Comparison of ENCODE assay signal across 30 cellular contexts in genomic region chr2:172901913-172902312, GRCh38.
"Had no signal": no experiment of that assay in that cellular context is flagged by ENCODE, and none has a peak within 500 bp of the region (broad histone marks: within the 10 kb centered on the region; RNA-seq: fewer than 3 reads in every experiment).

No MANE protein-coding gene starts in this region.

- H3K36me3 Mint-ChIP-seq: activated CD4-positive, alpha-beta memory T cell treated with anti-CD3 and anti-CD28 coated beads for 36 hours; activated CD8-positive, alpha-beta memory T cell treated with anti-CD3 and anti-CD28 coated beads, Interleukin-2, amount 10 ng/mL, durations not matched to agents 7 days and 5 days; activated naive CD4-positive, alpha-beta T cell treated with anti-CD3 and anti-CD28 coated beads, Interleukin-2, amount 50 U/mL, for 24 hours; activated naive CD8-positive, alpha-beta T cell treated with anti-CD3 and anti-CD28 coated beads for 36 hours had no signal

- H3K27ac ChIP-seq: adrenal gland, body of pancreas, colonic mucosa had no signal

- DNase-seq: activated CD4-positive, alpha-beta memory T cell treated with anti-CD3 and anti-CD28 coated beads for 36 hours; activated CD4-positive, alpha-beta T cell treated with anti-CD3 and anti-CD28 coated beads for 36 hours; activated CD4-positive, alpha-beta T cell treated with anti-CD3 and anti-CD28 coated beads, Interleukin-2, amount 10 ng/mL, durations not matched to agents 24 days and 14 days; activated CD4-positive, CD25-positive, alpha-beta regulatory T cell; activated CD4-positive, CD25-positive, alpha-beta regulatory T cell treated with anti-CD3 and anti-CD28 coated beads, Interleukin-2, amount 50 U/mL, for 72 hours; activated CD8-positive, alpha-beta memory T cell treated with anti-CD3 and anti-CD28 coated beads, Interleukin-2, amount 10 ng/mL, durations not matched to agents 7 days and 5 days; activated CD8-positive, alpha-beta memory T cell treated with anti-CD3 and anti-CD28 coated beads, Interleukin-2, amount 50 U/mL, for 4 hours; activated CD8-positive, alpha-beta T cell treated with anti-CD3 and anti-CD28 coated beads, Interleukin-2, amount 10 ng/mL, durations not matched to agents 7 days and 5 days; activated effector memory CD4-positive, alpha-beta T cell treated with anti-CD3 and anti-CD28 coated beads, Interleukin-2, amount 50 U/mL, for 16 hours; activated naive CD4-positive, alpha-beta T cell treated with anti-CD3 and anti-CD28 coated beads for 36 hours; activated naive CD8-positive, alpha-beta T cell treated with anti-CD3 and anti-CD28 coated beads for 36 hours; activated naive CD8-positive, alpha-beta T cell treated with anti-CD3 and anti-CD28 coated beads, Interleukin-2, amount 50 U/mL, for 24 hours; activated T-cell treated with anti-CD3 and anti-CD28 coated beads, Interleukin-2, amount 50 U/mL, for 1 hour; activated T-cell treated with anti-CD3 and anti-CD28 coated beads, Interleukin-2, amount 50 U/mL, for 48 hours; amygdala; aorta; body of pancreas; caudate nucleus; colonic mucosa; effector CD8-positive, alpha-beta T cell; foreskin fibroblast; head of caudate nucleus; T1000 had no signal

- H3K9me3 Mint-ChIP-seq: activated CD4-positive, alpha-beta memory T cell treated with anti-CD3 and anti-CD28 coated beads for 36 hours; activated CD4-positive, alpha-beta T cell treated with anti-CD3 and anti-CD28 coated beads, Interleukin-2, amount 10 ng/mL, durations not matched to agents 24 days and 14 days; activated naive CD4-positive, alpha-beta T cell treated with anti-CD3 and anti-CD28 coated beads for 36 hours; activated naive CD4-positive, alpha-beta T cell treated with anti-CD3 and anti-CD28 coated beads, Interleukin-2, amount 50 U/mL, for 24 hours; activated naive CD8-positive, alpha-beta T cell treated with anti-CD3 and anti-CD28 coated beads for 36 hours; activated naive CD8-positive, alpha-beta T cell treated with anti-CD3 and anti-CD28 coated beads, Interleukin-2, amount 50 U/mL, for 24 hours; activated T-helper 1 cell treated with anti-CD3 and anti-CD28 coated beads, Interleukin-12 subunit alpha, Interleukin-12 subunit beta, Interleukin-2, Interleukin-4 antibody, amounts not matched to agents 30 ng/mL and 10 ng/mL and 1 ng/mL, durations not matched to agents 14 hours and 24 hours and 36 hours; activated T-helper 2 cell treated with anti-CD3 and anti-CD28 coated beads, Interferon-gamma antibody, Interleukin-2, Interleukin-4, amounts not matched to agents 10 μg/mL and 5 μg/mL and 100 μg/mL, durations not matched to agents 14 hours and 24 hours and 36 hours; T-helper 1 cell treated with Interleukin-12 subunit alpha and Interleukin-12 subunit beta and Interleukin-4 antibody, amounts not matched to agents 30 μg/mL and 1 μg/mL, for 36 hours; T-helper 2 cell treated with Interferon-gamma antibody and Interleukin-4, amounts not matched to agents 5 μg/mL and 100 μg/mL, for 36 hours had no signal

- ATAC-seq: activated CD4-positive, alpha-beta T cell treated with anti-CD3 and anti-CD28 coated beads for 36 hours; activated CD8-positive, alpha-beta memory T cell treated with anti-CD3 and anti-CD28 coated beads, Interleukin-2, amount 10 ng/mL, durations not matched to agents 7 days and 5 days; activated CD8-positive, alpha-beta T cell treated with anti-CD3 and anti-CD28 coated beads, Interleukin-2, amount 10 ng/mL, durations not matched to agents 7 days and 5 days; activated naive CD8-positive, alpha-beta T cell treated with anti-CD3 and anti-CD28 coated beads, Interleukin-2, amount 50 U/mL, for 24 hours; body of pancreas; esophagus mucosa had no signal

- H3K4me1 ChIP-seq: body of pancreas, colonic mucosa had no signal

- H3K36me3 ChIP-seq: adrenal gland, colonic mucosa had no signal

- H3K4me3 Mint-ChIP-seq: activated CD4-positive, alpha-beta memory T cell treated with anti-CD3 and anti-CD28 coated beads for 36 hours; activated CD4-positive, alpha-beta T cell treated with anti-CD3 and anti-CD28 coated beads for 36 hours; activated CD4-positive, alpha-beta T cell treated with anti-CD3 and anti-CD28 coated beads, Interleukin-2, amount 10 ng/mL, durations not matched to agents 24 days and 14 days; activated CD8-positive, alpha-beta memory T cell treated with anti-CD3 and anti-CD28 coated beads, Interleukin-2, amount 10 ng/mL, durations not matched to agents 7 days and 5 days; activated CD8-positive, alpha-beta T cell treated with anti-CD3 and anti-CD28 coated beads, Interleukin-2, amount 10 ng/mL, durations not matched to agents 7 days and 5 days; activated naive CD4-positive, alpha-beta T cell treated with anti-CD3 and anti-CD28 coated beads for 36 hours; activated naive CD4-positive, alpha-beta T cell treated with anti-CD3 and anti-CD28 coated beads, Interleukin-2, amount 50 U/mL, for 24 hours; activated naive CD8-positive, alpha-beta T cell treated with anti-CD3 and anti-CD28 coated beads for 36 hours; activated naive CD8-positive, alpha-beta T cell treated with anti-CD3 and anti-CD28 coated beads, Interleukin-2, amount 50 U/mL, for 24 hours; activated T-helper 1 cell treated with anti-CD3 and anti-CD28 coated beads, Interleukin-12 subunit alpha, Interleukin-12 subunit beta, Interleukin-2, Interleukin-4 antibody, amounts not matched to agents 30 ng/mL and 10 ng/mL and 1 ng/mL, durations not matched to agents 14 hours and 24 hours and 36 hours; T-helper 1 cell treated with Interleukin-12 subunit alpha and Interleukin-12 subunit beta and Interleukin-4 antibody, amounts not matched to agents 30 μg/mL and 1 μg/mL, for 36 hours; T-helper 2 cell treated with Interferon-gamma antibody and Interleukin-4, amounts not matched to agents 5 μg/mL and 100 μg/mL, for 36 hours had no signal

- H3K9me3 ChIP-seq: adrenal gland, body of pancreas, colonic mucosa had no signal

- H3K27me3 ChIP-seq: adrenal gland, body of pancreas, colonic mucosa had no signal

- H3K4me1 Mint-ChIP-seq: activated CD4-positive, alpha-beta T cell treated with anti-CD3 and anti-CD28 coated beads for 36 hours; activated CD4-positive, alpha-beta T cell treated with anti-CD3 and anti-CD28 coated beads, Interleukin-2, amount 10 ng/mL, durations not matched to agents 24 days and 14 days; activated CD8-positive, alpha-beta memory T cell treated with anti-CD3 and anti-CD28 coated beads, Interleukin-2, amount 10 ng/mL, durations not matched to agents 7 days and 5 days; activated naive CD4-positive, alpha-beta T cell treated with anti-CD3 and anti-CD28 coated beads, Interleukin-2, amount 50 U/mL, for 24 hours; activated naive CD8-positive, alpha-beta T cell treated with anti-CD3 and anti-CD28 coated beads for 36 hours; activated naive CD8-positive, alpha-beta T cell treated with anti-CD3 and anti-CD28 coated beads, Interleukin-2, amount 50 U/mL, for 24 hours had no signal

- H3K4me3 ChIP-seq: adrenal gland, body of pancreas, colonic mucosa had no signal

- H3K27ac Mint-ChIP-seq: activated CD4-positive, alpha-beta memory T cell treated with anti-CD3 and anti-CD28 coated beads for 36 hours; activated CD4-positive, alpha-beta T cell treated with anti-CD3 and anti-CD28 coated beads for 36 hours; activated CD4-positive, alpha-beta T cell treated with anti-CD3 and anti-CD28 coated beads, Interleukin-2, amount 10 ng/mL, durations not matched to agents 24 days and 14 days; activated CD8-positive, alpha-beta memory T cell treated with anti-CD3 and anti-CD28 coated beads, Interleukin-2, amount 10 ng/mL, durations not matched to agents 7 days and 5 days; activated CD8-positive, alpha-beta T cell treated with anti-CD3 and anti-CD28 coated beads, Interleukin-2, amount 10 ng/mL, durations not matched to agents 7 days and 5 days; activated naive CD4-positive, alpha-beta T cell treated with anti-CD3 and anti-CD28 coated beads for 36 hours; activated naive CD4-positive, alpha-beta T cell treated with anti-CD3 and anti-CD28 coated beads, Interleukin-2, amount 50 U/mL, for 24 hours; activated naive CD8-positive, alpha-beta T cell treated with anti-CD3 and anti-CD28 coated beads for 36 hours; activated naive CD8-positive, alpha-beta T cell treated with anti-CD3 and anti-CD28 coated beads, Interleukin-2, amount 50 U/mL, for 24 hours; activated T-helper 1 cell treated with anti-CD3 and anti-CD28 coated beads, Interleukin-12 subunit alpha, Interleukin-12 subunit beta, Interleukin-2, Interleukin-4 antibody, amounts not matched to agents 30 ng/mL and 10 ng/mL and 1 ng/mL, durations not matched to agents 14 hours and 24 hours and 36 hours; activated T-helper 2 cell treated with anti-CD3 and anti-CD28 coated beads, Interferon-gamma antibody, Interleukin-2, Interleukin-4, amounts not matched to agents 10 μg/mL and 5 μg/mL and 100 μg/mL, durations not matched to agents 14 hours and 24 hours and 36 hours; T-helper 1 cell treated with Interleukin-12 subunit alpha and Interleukin-12 subunit beta and Interleukin-4 antibody, amounts not matched to agents 30 μg/mL and 1 μg/mL, for 36 hours; T-helper 2 cell treated with Interferon-gamma antibody and Interleukin-4, amounts not matched to agents 5 μg/mL and 100 μg/mL, for 36 hours had no signal
